16 cellular contexts compared by ENCODE assay signal in the genomic region with DNA sequence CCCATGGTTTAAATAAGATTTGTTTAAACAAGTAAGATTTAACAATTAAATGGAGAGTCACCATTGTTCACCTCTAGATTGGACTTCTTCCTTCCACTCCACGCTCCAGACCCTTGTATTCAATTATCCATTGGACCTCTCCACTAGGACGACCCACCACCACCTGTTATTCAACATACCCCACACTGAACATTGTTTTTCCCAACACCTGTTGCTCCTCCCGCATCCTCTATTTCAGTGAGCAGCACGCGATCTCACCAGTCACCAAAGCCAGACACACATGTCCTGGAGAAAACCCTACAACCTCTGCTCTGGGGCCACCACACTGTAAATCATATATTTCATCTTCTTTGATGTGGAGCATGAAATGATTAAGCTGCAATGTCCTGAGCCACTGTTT. TPM values are rescaled to one million over a fixed set of nuclear protein-coding genes. Genes with fewer than 3 reads are reported as not detected.
DNase-seq lines count a peak whose midpoint lies in the region; ATAC-seq, FAIRE-seq and TF ChIP-seq lines count a peak whose summit lies in the region.
"Had no signal": no experiment of that assay in that cellular context is flagged by ENCODE, and none has a peak within 500 bp of the region (broad histone marks: within the 10 kb centered on the region; RNA-seq: fewer than 3 reads in every experiment).

No MANE protein-coding gene starts in this region.

- no peak overlapping the region for H3K9ac ChIP-seq in OCI-LY1 (ENCODE audit: low read length)

- H3K9me3 ChIP-seq in OCI-LY1 (ENCODE audit: low read length), result no peaks in the 10 kb centered on the region
- H3K9me3 ChIP-seq in small intestine (ENCODE audit: control insufficient read depth, low read depth), result no peaks in the 10 kb centered on the region
- no peaks in the 10 kb centered on the region for H3K9me3 ChIP-seq in hepatocyte (ENCODE audit: low read depth)
- H3K9me3 ChIP-seq: vagina had no signal

- no peak overlapping the region for H3K27ac Mint-ChIP-seq in activated T-cell treated with anti-CD3 and anti-CD28 coated beads, Interleukin-2, amount 50 U/mL, for 24 hours
- no peak overlapping the region for H3K27ac Mint-ChIP-seq in glutamatergic neuron (ENCODE audit: unreplicated experiment)
- H3K27ac Mint-ChIP-seq: activated CD8-positive, alpha-beta memory T cell treated with anti-CD3 and anti-CD28 coated beads, Interleukin-2, amount 10 ng/mL, durations not matched to agents 7 days and 5 days had no signal

- H3K4me2 ChIP-seq in OCI-LY1 (ENCODE audit: low read length), result no peak overlapping the region
- no peak overlapping the region for H3K4me2 ChIP-seq in hepatocyte

- FAIRE-seq in small intestine (lab: Jason Lieb, UNC), result no peak
- FAIRE-seq: frontal cortex had no signal

- H3K4me1 ChIP-seq in OCI-LY1 (ENCODE audit: insufficient read depth, low read length, severe bottlenecking) (no peaks in the 10 kb centered on the region), small intestine (ENCODE audit: control insufficient read depth in 2 of 2, insufficient read depth in 1 of 2, low read depth in 1 of 2, low read length in 1 of 2) (peaks cover 8% of the 10 kb centered on the region in 2 donors), hepatocyte (ENCODE audit: insufficient read depth) (peaks cover 15% of the 10 kb centered on the region)

- no peaks in the 10 kb centered on the region for H3K79me2 ChIP-seq in OCI-LY1 (ENCODE audit: insufficient read depth, low read length)
- H3K79me2 ChIP-seq in hepatocyte, result no peaks in the 10 kb centered on the region

- H3K4me3 Mint-ChIP-seq in activated T-cell treated with anti-CD3 and anti-CD28 coated beads, Interleukin-2, amount 50 U/mL, for 4 hours, result peak overlapping the region; percentile 87
- H3K4me3 Mint-ChIP-seq in activated T-cell treated with anti-CD3 and anti-CD28 coated beads, Interleukin-2, amount 50 U/mL, for 24 hours, result no peak overlapping the region
- H3K4me3 Mint-ChIP-seq in glutamatergic neuron (ENCODE audit: unreplicated experiment), result peak overlapping the region; percentile 93

- no peaks in the 10 kb centered on the region for H3K36me3 ChIP-seq in OCI-LY1 (ENCODE audit: insufficient read depth, low read length)
- H3K36me3 ChIP-seq in small intestine (ENCODE audit: control insufficient read depth in 2 of 2, insufficient read depth in 2 of 2, low read length in 2 of 2), result no peaks in the 10 kb centered on the region
- no peaks in the 10 kb centered on the region for H3K36me3 ChIP-seq in hepatocyte (replicated peaks; ENCODE audit: insufficient read depth, low read depth)

- peaks cover 8% of the 10 kb centered on the region for H3K36me3 Mint-ChIP-seq in activated T-cell treated with anti-CD3 and anti-CD28 coated beads, Interleukin-2, amount 50 U/mL, for 4 hours (ENCODE audit: insufficient read depth)
- peaks cover 17% of the 10 kb centered on the region for H3K36me3 Mint-ChIP-seq in activated T-cell treated with anti-CD3 and anti-CD28 coated beads, Interleukin-2, amount 50 U/mL, for 24 hours (ENCODE audit: low read depth)
- H3K36me3 Mint-ChIP-seq in glutamatergic neuron (ENCODE audit: unreplicated experiment), result no peaks in the 10 kb centered on the region

- no peaks in the 10 kb centered on the region for H3K9me2 ChIP-seq in OCI-LY1 (ENCODE audit: low read depth, low read length)
- no peaks in the 10 kb centered on the region for H3K9me2 ChIP-seq in hepatocyte (replicated peaks; ENCODE audit: insufficient read depth)

- H3K9me3 Mint-ChIP-seq in activated T-cell treated with anti-CD3 and anti-CD28 coated beads, Interleukin-2, amount 50 U/mL, for 4 hours, result no peaks in the 10 kb centered on the region
- no peaks in the 10 kb centered on the region for H3K9me3 Mint-ChIP-seq in activated T-cell treated with anti-CD3 and anti-CD28 coated beads, Interleukin-2, amount 50 U/mL, for 24 hours
- H3K9me3 Mint-ChIP-seq in glutamatergic neuron (ENCODE audit: unreplicated experiment), result peaks cover 2% of the 10 kb centered on the region

- TF ChIP-seq CTCF in OCI-LY1 (IDR thresholded peaks at IDR 0.05; ENCODE audit: low read length) (0 out of 2 replicates have a peak, but pooled peaks have one; percentile 1), glutamatergic neuron (IDR thresholded peaks at IDR 0.05; ENCODE audit: partially characterized antibody, unreplicated experiment) (no peak), hepatocyte (IDR thresholded peaks at IDR 0.05; ENCODE audit: poor library complexity) (no peak)

- H3K4me3 ChIP-seq in OCI-LY1 (ENCODE audit: low read depth, low read length, poor library complexity, severe bottlenecking) (no peak overlapping the region), small intestine (ENCODE audit: low read depth in 1 of 2, low read length in 2 of 2) (no peak overlapping the region), hepatocyte (no peak overlapping the region)
- H3K4me3 ChIP-seq: GM12878 had no signal

- H3K4me1 Mint-ChIP-seq in activated T-cell treated with anti-CD3 and anti-CD28 coated beads, Interleukin-2, amount 50 U/mL, for 4 hours (ENCODE audit: low read depth), result peaks cover 39% of the 10 kb centered on the region
- peaks cover 32% of the 10 kb centered on the region for H3K4me1 Mint-ChIP-seq in activated T-cell treated with anti-CD3 and anti-CD28 coated beads, Interleukin-2, amount 50 U/mL, for 24 hours (ENCODE audit: low read depth)
- peaks cover 24% of the 10 kb centered on the region for H3K4me1 Mint-ChIP-seq in glutamatergic neuron (ENCODE audit: low read depth, unreplicated experiment)

- H3K27ac ChIP-seq in OCI-LY1 (ENCODE audit: low read depth, low read length, poor library complexity, severe bottlenecking) (no peak overlapping the region), small intestine (ENCODE audit: low read depth in 1 of 2, low read length in 1 of 2) (peak overlapping the region; percentile 32 to 70), hepatocyte (no peak overlapping the region)

- no peak overlapping the region for H2AFZ ChIP-seq in OCI-LY1 (ENCODE audit: low read length)
- no peak overlapping the region for H2AFZ ChIP-seq in hepatocyte

- 86 to 92% (median 90%) methylated on average over 5 of the region's 5 CpGs for WGBS in small intestine, 3 donors
- 94% methylated on average over 5 of the region's 5 CpGs for WGBS in hepatocyte (ENCODE audit: low lambda C conversion rate, missing lambda C conversion rate)

- DNase-seq in activated T-cell treated with anti-CD3 and anti-CD28 coated beads, Interleukin-2, amount 50 U/mL, for 4 hours, result no peak
- no peak for DNase-seq in activated T-cell treated with anti-CD3 and anti-CD28 coated beads, Interleukin-2, amount 50 U/mL, for 24 hours
- no peak for DNase-seq in glutamatergic neuron
- no peak for DNase-seq in small intestine
- no peak for DNase-seq in hepatocyte (ENCODE audit: low spot score)
- DNase-seq: activated CD8-positive, alpha-beta memory T cell treated with anti-CD3 and anti-CD28 coated beads, Interleukin-2, amount 10 ng/mL, durations not matched to agents 7 days and 5 days; effector CD8-positive, alpha-beta T cell; NCI-H1105 treated with DMSO at 0.1 percent for 48 hours; NCI-H510A had no signal

- H4K20me1 ChIP-seq in OCI-LY1 (ENCODE audit: insufficient read depth, low read length) (no peaks in the 10 kb centered on the region), hepatocyte (ENCODE audit: insufficient read depth, poor library complexity, severe bottlenecking) (no peaks in the 10 kb centered on the region)

- no peaks in the 10 kb centered on the region for H3K27me3 Mint-ChIP-seq in activated T-cell treated with anti-CD3 and anti-CD28 coated beads, Interleukin-2, amount 50 U/mL, for 4 hours (ENCODE audit: low read depth)
- no peaks in the 10 kb centered on the region for H3K27me3 Mint-ChIP-seq in activated T-cell treated with anti-CD3 and anti-CD28 coated beads, Interleukin-2, amount 50 U/mL, for 24 hours
- H3K27me3 Mint-ChIP-seq in glutamatergic neuron (ENCODE audit: unreplicated experiment), result peaks cover 10% of the 10 kb centered on the region

- H3K27me3 ChIP-seq in OCI-LY1 (ENCODE audit: insufficient read depth, low read length) (no peaks in the 10 kb centered on the region), small intestine (ENCODE audit: control insufficient read depth in 2 of 2, insufficient read depth in 2 of 2, low read length in 2 of 2) (no peaks in the 10 kb centered on the region), hepatocyte (no peaks in the 10 kb centered on the region)
- H3K27me3 ChIP-seq: vagina had no signal

- ATAC-seq in activated T-cell treated with anti-CD3 and anti-CD28 coated beads, Interleukin-2, amount 50 U/mL, for 4 hours, result no peak
- no peak for ATAC-seq in GM19397 (IDR thresholded peaks at IDR 0.05; ENCODE audit: unreplicated experiment)
- no peak for ATAC-seq in HG02840 (IDR thresholded peaks at IDR 0.05; ENCODE audit: low FRiP score, unreplicated experiment)

- no peaks in the 10 kb centered on the region for H3F3A ChIP-seq in OCI-LY1 (ENCODE audit: insufficient read depth, low read length)

RNA-seq across cellular contexts. Expression of a gene that starts 28.6 kb away (rescaled TPM):
- 10 to 100 TPM; 73.1 to 74.9 (median 73.4) TPM for total RNA-seq in activated T-cell treated with anti-CD3 and anti-CD28 coated beads, Interleukin-2, amount 50 U/mL, for 4 hours
- total RNA-seq in glutamatergic neuron (ENCODE audit: unreplicated experiment) (68.7 TPM), hepatocyte (30.1 and 42.0 TPM in 2 replicates)
- polyA plus RNA-seq in small intestine (10 to 100 TPM; 13.8 to 19.7 (median 16.0) TPM), hepatocyte (8.7 and 11.7 TPM in 2 replicates)

RNA-seq across cellular contexts. Expression of a gene that starts 33.1 kb away (rescaled TPM):
- not detected for total RNA-seq in activated T-cell treated with anti-CD3 and anti-CD28 coated beads, Interleukin-2, amount 50 U/mL, for 4 hours
- not detected for total RNA-seq in glutamatergic neuron (ENCODE audit: unreplicated experiment)
- 100 to 1,000 TPM in 1 of 3 donors, 10 to 100 TPM in 1, 1 to 10 TPM in 1; 2.9 to 103 (median 42.0) TPM for polyA plus RNA-seq in small intestine
- total RNA-seq in hepatocyte, result 0.96 and 2.0 TPM in 2 replicates
- polyA plus RNA-seq in hepatocyte, result 3.0 and 3.6 TPM in 2 replicates
- total RNA-seq: activated CD8-positive, alpha-beta memory T cell treated with anti-CD3 and anti-CD28 coated beads, Interleukin-2, amount 10 ng/mL, durations not matched to agents 7 days and 5 days; frontal cortex; GM12878; HT1080; vagina had no signal
- polyA plus RNA-seq: GM12878 had no signal

RNA-seq across cellular contexts. Expression of a gene that starts 51.2 kb away (rescaled TPM):
- 10 to 100 TPM; 20.7 to 28.7 (median 24.1) TPM for total RNA-seq in activated T-cell treated with anti-CD3 and anti-CD28 coated beads, Interleukin-2, amount 50 U/mL, for 4 hours
- total RNA-seq in glutamatergic neuron (ENCODE audit: unreplicated experiment) (1.6 TPM), hepatocyte (35.1 and 58.0 TPM in 2 replicates)
- polyA plus RNA-seq in small intestine (10 to 100 TPM; 10.7 to 21.2 (median 11.6) TPM), hepatocyte (38.5 and 39.2 TPM in 2 replicates)

Comparison
In these comparisons a context has a peak if more than half of its experiments do, and no peak if none do; other contexts are left out.
1. H3K27ac ChIP-seq: peak in small intestine (2 of 2); none in OCI-LY1 (single experiment) and hepatocyte (single experiment).